29 cellular contexts compared by ENCODE assay signal in genomic region chr9:1100192-1100591, GRCh38. TPM values are rescaled to one million over a fixed set of nuclear protein-coding genes. Genes with fewer than 3 reads are reported as not detected.
"Had no signal": no experiment of that assay in that cellular context is flagged by ENCODE, and none has a peak within 500 bp of the region (broad histone marks: within the 10 kb centered on the region; RNA-seq: fewer than 3 reads in every experiment).

No MANE protein-coding gene starts in this region.

- H3K27ac ChIP-seq: body of pancreas, cardiac muscle cell, colonic mucosa, gastrocnemius medialis, heart left ventricle, VCaP had no signal

- ATAC-seq: activated T-cell treated with anti-CD3 and anti-CD28 coated beads, Interleukin-2, amount 50 U/mL, for 72 hours; gastrocnemius medialis; T-cell had no signal

- H3K27me3 ChIP-seq: body of pancreas, colonic mucosa, gastrocnemius medialis had no signal

- H3K9me3 ChIP-seq: body of pancreas, colonic mucosa, gastrocnemius medialis had no signal

- H3K4me3 ChIP-seq: body of pancreas, cardiac muscle cell, colonic mucosa, gastrocnemius medialis, heart left ventricle had no signal

- H3K4me1 ChIP-seq: body of pancreas, colonic mucosa, gastrocnemius medialis had no signal

- H3K36me3 ChIP-seq: cardiac muscle cell, colonic mucosa, gastrocnemius medialis, heart left ventricle had no signal

- H3K36me3 Mint-ChIP-seq: activated naive CD4-positive, alpha-beta T cell treated with anti-CD3 and anti-CD28 coated beads, Interleukin-2, amount 10 ng/mL, durations not matched to agents 7 days and 5 days; activated naive CD8-positive, alpha-beta T cell; T-cell; WTC11 had no signal

- DNase-seq: activated CD4-positive, alpha-beta memory T cell treated with anti-CD3 and anti-CD28 coated beads, Interleukin-2, amount 10 ng/mL, durations not matched to agents 7 days and 5 days; activated CD4-positive, alpha-beta T cell treated with anti-CD3 and anti-CD28 coated beads for 1 hour; activated CD4-positive, alpha-beta T cell treated with anti-CD3 and anti-CD28 coated beads for 4 hours; activated CD4-positive, alpha-beta T cell treated with anti-CD3 and anti-CD28 coated beads, Interleukin-2, amount 10 ng/mL, durations not matched to agents 7 days and 5 days; activated CD4-positive, alpha-beta T cell treated with anti-CD3 and anti-CD28 coated beads, Interleukin-2, amount 50 U/mL, for 4 hours; activated CD8-positive, alpha-beta memory T cell treated with anti-CD3 and anti-CD28 coated beads, Interleukin-2, amount 50 U/mL, for 48 hours; activated gamma-delta T cell; activated naive CD4-positive, alpha-beta T cell; activated T-cell treated with anti-CD3 and anti-CD28 coated beads for 4 hours; activated T-cell treated with anti-CD3 and anti-CD28 coated beads, Interleukin-2, amount 50 U/mL, for 24 hours; activated T-cell treated with anti-CD3 and anti-CD28 coated beads, Interleukin-2, amount 50 U/mL, for 72 hours; amniotic stem cell; central memory CD4-positive, alpha-beta T cell; cerebellar nuclear complex; effector CD8-positive, alpha-beta T cell; T-cell; T-helper 9 cell had no signal

- H3K4me3 Mint-ChIP-seq: activated CD4-positive, alpha-beta memory T cell treated with anti-CD3 and anti-CD28 coated beads, Interleukin-2, amount 10 ng/mL, durations not matched to agents 7 days and 5 days; activated CD4-positive, alpha-beta T cell treated with anti-CD3 and anti-CD28 coated beads, Interleukin-2, amount 10 ng/mL, durations not matched to agents 7 days and 5 days; activated naive CD4-positive, alpha-beta T cell treated with anti-CD3 and anti-CD28 coated beads, Interleukin-2, amount 10 ng/mL, durations not matched to agents 7 days and 5 days; activated naive CD8-positive, alpha-beta T cell; activated T-cell treated with anti-CD3 and anti-CD28 coated beads, Interleukin-2, amount 50 U/mL, for 24 hours; activated T-cell treated with anti-CD3 and anti-CD28 coated beads, Interleukin-2, amount 50 U/mL, for 72 hours; T-cell; T-helper 1 cell treated with Interleukin-12 subunit alpha and Interleukin-12 subunit beta and Interleukin-4 antibody, amounts not matched to agents 30 μg/mL and 1 μg/mL, for 36 hours; WTC11 had no signal

- H3K27ac Mint-ChIP-seq: activated CD4-positive, alpha-beta memory T cell treated with anti-CD3 and anti-CD28 coated beads, Interleukin-2, amount 10 ng/mL, durations not matched to agents 7 days and 5 days; activated CD4-positive, alpha-beta T cell treated with anti-CD3 and anti-CD28 coated beads, Interleukin-2, amount 10 ng/mL, durations not matched to agents 7 days and 5 days; activated naive CD4-positive, alpha-beta T cell treated with anti-CD3 and anti-CD28 coated beads, Interleukin-2, amount 10 ng/mL, durations not matched to agents 7 days and 5 days; activated naive CD8-positive, alpha-beta T cell; activated T-cell treated with anti-CD3 and anti-CD28 coated beads, Interleukin-2, amount 50 U/mL, for 24 hours; activated T-cell treated with anti-CD3 and anti-CD28 coated beads, Interleukin-2, amount 50 U/mL, for 72 hours; T-cell; T-helper 1 cell treated with Interleukin-12 subunit alpha and Interleukin-12 subunit beta and Interleukin-4 antibody, amounts not matched to agents 30 μg/mL and 1 μg/mL, for 36 hours; WTC11 had no signal

- H3K9me3 Mint-ChIP-seq: activated CD4-positive, alpha-beta memory T cell treated with anti-CD3 and anti-CD28 coated beads, Interleukin-2, amount 10 ng/mL, durations not matched to agents 7 days and 5 days; activated CD4-positive, alpha-beta T cell treated with anti-CD3 and anti-CD28 coated beads, Interleukin-2, amount 10 ng/mL, durations not matched to agents 7 days and 5 days; activated naive CD4-positive, alpha-beta T cell treated with anti-CD3 and anti-CD28 coated beads, Interleukin-2, amount 10 ng/mL, durations not matched to agents 7 days and 5 days; T-helper 1 cell treated with Interleukin-12 subunit alpha and Interleukin-12 subunit beta and Interleukin-4 antibody, amounts not matched to agents 30 μg/mL and 1 μg/mL, for 36 hours had no signal

- H3K4me1 Mint-ChIP-seq: activated CD4-positive, alpha-beta memory T cell treated with anti-CD3 and anti-CD28 coated beads, Interleukin-2, amount 10 ng/mL, durations not matched to agents 7 days and 5 days; activated CD4-positive, alpha-beta T cell treated with anti-CD3 and anti-CD28 coated beads, Interleukin-2, amount 10 ng/mL, durations not matched to agents 7 days and 5 days; activated naive CD4-positive, alpha-beta T cell treated with anti-CD3 and anti-CD28 coated beads, Interleukin-2, amount 10 ng/mL, durations not matched to agents 7 days and 5 days had no signal

RNA-seq across cellular contexts. Expression of gene DMRT2, which starts 50.0 kb away (rescaled TPM):
- total RNA-seq: activated CD4-positive, alpha-beta T cell treated with anti-CD3 and anti-CD28 coated beads, Interleukin-2, amount 10 ng/mL, durations not matched to agents 7 days and 5 days; activated T-cell treated with anti-CD3 and anti-CD28 coated beads, Interleukin-2, amount 50 U/mL, for 72 hours; cardiac muscle cell; dermis microvascular lymphatic vessel endothelial cell; endothelial cell of umbilical vein; T-cell; WTC11 had no signal
- polyA plus RNA-seq: cardiac muscle cell, endothelial cell of umbilical vein had no signal
